In genomic region chr17:81711814-81712467, GRCh38 we compare ENCODE assay signal across 8 cellular contexts. TPM values are rescaled to one million over a fixed set of nuclear protein-coding genes. Genes with fewer than 3 reads are reported as not detected.
DNase-seq lines count a peak whose midpoint lies in the region; ATAC-seq and TF ChIP-seq lines count a peak whose summit lies in the region.

TSS of gene SLC25A10 (plus strand) at chr17:81712284. CDS start at chr17:81712427, 143 bp downstream.

- intact Hi-C loops in OCI-LY7 (cut with micrococcal nuclease; ENCODE audit: unreplicated experiment): loop anchor here (1.0 to 2.0 kb wide), 2 partner anchors 9 to 215 kb away; partner anchors contain the start of genes MAFG and MRPL12

- H3K4me3 ChIP-seq in HUES48 (ENCODE audit: low read depth, low read length): peak within 1 kb of the TSS; percentile 80
- peak within 1 kb of the TSS; percentile 76 for H3K4me3 ChIP-seq in OCI-LY7 (ENCODE audit: low read depth, low read length, poor library complexity, severe bottlenecking)
- peak within 1 kb of the TSS; percentile 72 for H3K4me3 ChIP-seq in epithelial cell of proximal tubule (ENCODE audit: low read depth, low read length)
- H3K4me3 ChIP-seq in mucosa of rectum (ENCODE audit: low read length in 2 of 2): peak within 1 kb of the TSS; percentile 75 to 76

- TF ChIP-seq CTCF in OCI-LY7 (conservative IDR thresholded peaks at IDR 0.05; ENCODE audit: low read length) (no peak), epithelial cell of proximal tubule (conservative IDR thresholded peaks at IDR 0.05; ENCODE audit: low read depth, low read length) (no peak)

- H3K27ac ChIP-seq in HUES48 (ENCODE audit: low read depth, low read length) (peak within 1 kb of the TSS; percentile 59), OCI-LY7 (ENCODE audit: low read depth, low read length, poor library complexity, severe bottlenecking) (peak within 1 kb of the TSS; percentile 35), mucosa of rectum (ENCODE audit: low read depth in 2 of 2, low read length in 2 of 2) (peak within 1 kb of the TSS; percentile 78 to 83)

- H4K20me1 ChIP-seq in OCI-LY7 (ENCODE audit: insufficient read depth, low read length): no peaks in the 10 kb centered on the region

- CTCF ChIA-PET in OCI-LY7 (lab: Charles Lee; ENCODE audit: unreplicated experiment): no interaction called here

- H3K4me1 ChIP-seq in HUES48 (ENCODE audit: control insufficient read depth, insufficient read depth, low read length) (peaks cover 20% of the 10 kb centered on the region), OCI-LY7 (ENCODE audit: insufficient read depth, low read length, poor library complexity, severe bottlenecking) (peaks cover 27% of the 10 kb centered on the region), mucosa of rectum (ENCODE audit: control insufficient read depth in 2 of 2, insufficient read depth in 2 of 2, low read length in 2 of 2) (peaks cover 32 to 35% of the 10 kb centered on the region in 2 donors)

- H3K79me2 ChIP-seq in OCI-LY7 (ENCODE audit: insufficient read depth, low read depth, low read length): peaks cover 8% of the 10 kb centered on the region; the same call in 1 of the 2 replicates

- BruUV-seq in OCI-LY7 (replicated peaks; lab: Mats Ljungman, UMichigan): no TSS peak

- no peaks in the 10 kb centered on the region for H3K9me2 ChIP-seq in OCI-LY7 (ENCODE audit: insufficient read depth, low read length)

- POLR2A ChIA-PET in OCI-LY7 (lab: Charles Lee): interaction anchor here (1.1 to 1.5 kb wide), 3 partner anchors 9 to 152 kb away, joined by 3 to 10 read pairs (median 5); partner anchors contain the start of gene MRPL12

- ATAC-seq in GM19455 (IDR thresholded peaks at IDR 0.05; ENCODE audit: unreplicated experiment): peak; percentile 63

- H2AFZ ChIP-seq in OCI-LY7 (ENCODE audit: low read length): peak within 1 kb of the TSS; percentile 19; the same call in 1 of the 2 replicates

- H3K9me3 ChIP-seq in HUES48 (ENCODE audit: control insufficient read depth, insufficient read depth, low read length): no peaks in the 10 kb centered on the region
- no peaks in the 10 kb centered on the region for H3K9me3 ChIP-seq in OCI-LY7 (ENCODE audit: low read length)
- H3K9me3 ChIP-seq in mucosa of rectum (ENCODE audit: control insufficient read depth in 2 of 2, low read length in 2 of 2): no peaks in the 10 kb centered on the region

- H3K36me3 ChIP-seq in HUES48 (ENCODE audit: control insufficient read depth, insufficient read depth, low read length) (peaks cover 38% of the 10 kb centered on the region), OCI-LY7 (ENCODE audit: insufficient read depth, low read length) (peaks cover 36% of the 10 kb centered on the region), mucosa of rectum (ENCODE audit: control insufficient read depth in 2 of 2, insufficient read depth in 2 of 2, low read length in 2 of 2) (peaks cover 10 to 17% of the 10 kb centered on the region in 2 donors)

- H3K27me3 ChIP-seq in HUES48 (ENCODE audit: control insufficient read depth, insufficient read depth, low read length) (no peaks in the 10 kb centered on the region), mucosa of rectum (ENCODE audit: control insufficient read depth in 2 of 2, insufficient read depth in 2 of 2, low read length in 2 of 2) (no peaks in the 10 kb centered on the region)

- H3K4me2 ChIP-seq in OCI-LY7 (ENCODE audit: low read length): peak within 1 kb of the TSS; percentile 93

- H3K9ac ChIP-seq in HUES48 (ENCODE audit: low read depth, low read length) (peak within 1 kb of the TSS; percentile 56; the same call in 1 of the 2 replicates), mucosa of rectum (ENCODE audit: low read depth in 1 of 2, low read length in 2 of 2) (peak within 1 kb of the TSS; percentile 74 to 77)

- DNase-seq in CD1c-positive myeloid dendritic cell (ENCODE audit: extremely low spot score) (peak; percentile 88), OCI-LY7 (ENCODE audit: low spot score) (peak; percentile 93), activated T-cell treated with anti-CD3 and anti-CD28 coated beads for 24 hours (ENCODE audit: low read depth) (peak; percentile 81), epithelial cell of proximal tubule (ENCODE audit: low read depth) (no peak)
- DNase-seq in stimulated activated CD8-positive, alpha-beta memory T cell treated with anti-CD3 and anti-CD28 coated beads, Interleukin-4, amount 100 ng/mL, for 1 hour (ENCODE audit: low read depth in 2 of 2, low spot score in 1 of 2): peak; percentile 49 to 58

RNA-seq across cellular contexts. Expression of gene SLC25A10, which starts in this region (rescaled TPM):
- total RNA-seq in OCI-LY7 (2014; rRNA removed; shearing (Covaris generic)): 46.3 and 46.9 TPM in 2 replicates
- 41.3 and 45.6 TPM in 2 replicates for total RNA-seq in OCI-LY7 (2022)
- total RNA-seq in epithelial cell of proximal tubule: 60.1 and 98.6 TPM in 2 replicates
